ENCODE assay signal across 24 cellular contexts in the genomic region with DNA sequence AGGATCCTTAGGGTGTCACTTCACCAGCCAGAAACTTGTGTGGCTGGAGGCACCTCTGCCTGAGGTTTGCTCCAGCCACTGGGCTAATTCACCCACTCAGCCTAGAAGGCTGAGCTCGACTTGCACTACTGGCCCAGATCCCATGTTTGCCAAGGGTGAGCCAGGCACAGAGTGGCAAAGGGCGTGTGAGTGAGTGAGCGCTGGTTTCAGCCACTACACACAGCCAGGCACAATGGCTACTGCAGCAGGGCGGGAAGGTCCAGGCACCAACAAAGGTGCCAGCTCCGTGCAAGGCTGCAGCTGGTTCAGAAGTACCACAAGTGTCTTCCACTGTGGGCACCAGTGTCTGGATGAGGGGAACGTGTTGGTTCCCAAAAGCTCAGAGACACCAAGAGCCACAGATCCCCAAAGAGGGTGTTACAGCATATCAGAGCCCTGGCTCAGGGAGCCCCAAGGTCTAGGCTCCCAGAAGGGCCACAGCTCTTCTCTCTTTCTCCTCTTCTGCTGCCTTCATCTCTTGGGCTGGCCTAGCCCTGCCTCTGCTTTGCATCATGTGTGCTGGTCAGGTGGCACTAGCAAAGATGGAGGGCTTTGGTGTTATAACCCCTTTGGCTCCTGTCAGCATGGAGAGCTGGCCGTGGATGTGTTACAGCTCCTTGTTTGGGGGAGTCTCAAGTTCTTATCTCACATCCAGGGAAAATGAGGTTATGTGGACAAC.
DNase-seq lines count a peak whose midpoint lies in the region; ATAC-seq, FAIRE-seq and TF ChIP-seq lines count a peak whose summit lies in the region.
"Had no signal": no experiment of that assay in that cellular context is flagged by ENCODE, and none has a peak within 500 bp of the region (broad histone marks: within the 10 kb centered on the region; RNA-seq: fewer than 3 reads in every experiment).

No MANE protein-coding gene starts in this region.

- no peak for TF ChIP-seq CTCF in OCI-LY3 (IDR thresholded peaks at IDR 0.05; ENCODE audit: low read depth, low read length)
- TF ChIP-seq CTCF in chondrocyte (IDR thresholded peaks at IDR 0.05): no peak
- no peak for TF ChIP-seq CTCF in mucosa of descending colon (IDR thresholded peaks at IDR 0.05)
- no peak for TF ChIP-seq CTCF in WTC11 (IDR thresholded peaks at IDR 0.05)

- H3K9ac ChIP-seq in OCI-LY3 (ENCODE audit: low read length): no peak overlapping the region
- H3K9ac ChIP-seq: BLaER1 treated with 17β-estradiol and CSF1 and Interleukin-3, amounts not matched to agents 10 nM and 100 nM; SK-N-SH had no signal

- H3K36me3 ChIP-seq in OCI-LY3 (replicated peaks; ENCODE audit: low read depth, low read length) (no peaks in the 10 kb centered on the region), mucosa of descending colon (ENCODE audit: low read depth) (no peaks in the 10 kb centered on the region)
- H3K36me3 ChIP-seq: BLaER1 treated with 17β-estradiol and CSF1 and Interleukin-3, amounts not matched to agents 10 nM and 100 nM had no signal

- ATAC-seq in mucosa of descending colon (peak; percentile 91), WTC11 (no peak)
- peak; percentile 8 for ATAC-seq in stimulated activated memory B cell treated with anti-CD40 and anti-IgM and Interleukin-4, amounts not matched to agents 10 μg/mL and 1 μg/mL and 100 μg/mL, for 72 hours

- H3K9me3 ChIP-seq in OCI-LY3 (ENCODE audit: insufficient read depth, low read length) (no peaks in the 10 kb centered on the region), mucosa of descending colon (no peaks in the 10 kb centered on the region)
- H3K9me3 ChIP-seq: SK-N-SH had no signal

- peak; percentile 42 for DNase-seq in chondrocyte (ENCODE audit: low spot score)
- peak; percentile 58 to 61 (median 60) for DNase-seq in mucosa of descending colon
- DNase-seq in WTC11 (ENCODE audit: low spot score): no peak
- no peak for DNase-seq in NOMO-1 treated with DMSO at 0.1 percent for 48 hours (lab: John Stamatoyannopoulos, UW; ENCODE audit: unreplicated experiment)
- no peak for DNase-seq in GM12892 (ENCODE audit: insufficient read length)
- DNase-seq in AG08395 (ENCODE audit: low spot score): no peak
- DNase-seq: AML-193; CD4-positive, alpha-beta T cell; NCI-H1105; NCI-H146; NCI-H1930; NCI-H2107; NCI-H446; NCI-H524 treated with DMSO at 0.1 percent for 48 hours; NCI-H774; NK-92 treated with Interleukin-12 subunit alpha and Interleukin-12 subunit beta, amount 100 ng/mL, for 24 hours; SK-N-SH had no signal

- H3K79me2 ChIP-seq in OCI-LY3 (ENCODE audit: low read length): no peaks in the 10 kb centered on the region

- no peaks in the 10 kb centered on the region for H3K27me3 Mint-ChIP-seq in chondrocyte (ENCODE audit: low read depth)
- H3K27me3 Mint-ChIP-seq in stimulated activated memory B cell treated with anti-CD40 and anti-IgM and Interleukin-4, amounts not matched to agents 10 μg/mL and 1 μg/mL and 100 μg/mL, for 72 hours: no peaks in the 10 kb centered on the region
- no peaks in the 10 kb centered on the region for H3K27me3 Mint-ChIP-seq in WTC11 (ENCODE audit: low read depth)
- H3K27me3 Mint-ChIP-seq: CD4-positive, alpha-beta T cell had no signal

- H3K4me3 ChIP-seq in OCI-LY3 (ENCODE audit: low read length) (no peak overlapping the region), mucosa of descending colon (no peak overlapping the region)
- H3K4me3 ChIP-seq: BLaER1 treated with 17β-estradiol and CSF1 and Interleukin-3, amounts not matched to agents 10 nM and 100 nM had no signal

- CTCF ChIA-PET in WTC11 (lab: Charles Lee): no interaction called here

- POLR2A ChIA-PET in WTC11 (lab: Charles Lee): interaction anchor here (0.6 kb wide), 1 partner anchor 258 kb away, joined by 3 read pairs; no protein-coding TSS in a partner anchor

- H4K20me1 ChIP-seq in OCI-LY3 (ENCODE audit: insufficient read depth, low read length): no peaks in the 10 kb centered on the region
- H4K20me1 ChIP-seq: BLaER1 treated with 17β-estradiol and CSF1 and Interleukin-3, amounts not matched to agents 10 nM and 100 nM had no signal

- no peaks in the 10 kb centered on the region for H3K27me3 ChIP-seq in OCI-LY3 (ENCODE audit: low read depth, low read length)
- H3K27me3 ChIP-seq: BLaER1 treated with 17β-estradiol and CSF1 and Interleukin-3, amounts not matched to agents 10 nM and 100 nM had no signal

- H2AFZ ChIP-seq in OCI-LY3 (ENCODE audit: low read depth, low read length): 0 out of 2 replicates have a peak overlapping the region, but pooled peaks have one; percentile 29

- H3K4me3 Mint-ChIP-seq in chondrocyte (ENCODE audit: unreplicated experiment) (no peak overlapping the region), WTC11 (no peak overlapping the region)
- no peak overlapping the region for H3K4me3 Mint-ChIP-seq in stimulated activated memory B cell treated with anti-CD40 and anti-IgM and Interleukin-4, amounts not matched to agents 10 μg/mL and 1 μg/mL and 100 μg/mL, for 72 hours
- H3K4me3 Mint-ChIP-seq: CD4-positive, alpha-beta T cell had no signal

- H3K36me3 Mint-ChIP-seq in chondrocyte (ENCODE audit: low read depth): no peaks in the 10 kb centered on the region
- no peaks in the 10 kb centered on the region for H3K36me3 Mint-ChIP-seq in stimulated activated memory B cell treated with anti-CD40 and anti-IgM and Interleukin-4, amounts not matched to agents 10 μg/mL and 1 μg/mL and 100 μg/mL, for 72 hours
- no peaks in the 10 kb centered on the region for H3K36me3 Mint-ChIP-seq in WTC11

- peaks cover 3% of the 10 kb centered on the region for H3K9me3 Mint-ChIP-seq in chondrocyte (ENCODE audit: low read depth)
- H3K9me3 Mint-ChIP-seq in stimulated activated memory B cell treated with anti-CD40 and anti-IgM and Interleukin-4, amounts not matched to agents 10 μg/mL and 1 μg/mL and 100 μg/mL, for 72 hours: peaks cover 4% of the 10 kb centered on the region
- H3K9me3 Mint-ChIP-seq in WTC11: peaks cover 11% of the 10 kb centered on the region

- no peak for FAIRE-seq in GM12892 (lab: Jason Lieb, UNC)
- FAIRE-seq: D721Med, GM18507, H54, RCC 7860 had no signal

- peaks cover 8% of the 10 kb centered on the region for H3K4me1 ChIP-seq in OCI-LY3 (ENCODE audit: low read length)
- H3K4me1 ChIP-seq in mucosa of descending colon (ENCODE audit: low read depth): no peaks in the 10 kb centered on the region

- H3K4me2 ChIP-seq in OCI-LY3 (ENCODE audit: low read length): no peak overlapping the region
- H3K4me2 ChIP-seq: BLaER1 treated with 17β-estradiol and CSF1 and Interleukin-3, amounts not matched to agents 10 nM and 100 nM; SK-N-SH had no signal

- TF ChIP-seq POLR2A in GM12892 (IDR thresholded peaks at IDR 0.05; ENCODE audit: low read depth, low read length): no peak

- no peak overlapping the region for H3K27ac ChIP-seq in OCI-LY3 (ENCODE audit: low read length)
- H3K27ac ChIP-seq: BLaER1 treated with 17β-estradiol and CSF1 and Interleukin-3, amounts not matched to agents 10 nM and 100 nM had no signal

- H3K4me1 Mint-ChIP-seq in chondrocyte (ENCODE audit: low read depth): no peaks in the 10 kb centered on the region
- no peaks in the 10 kb centered on the region for H3K4me1 Mint-ChIP-seq in stimulated activated memory B cell treated with anti-CD40 and anti-IgM and Interleukin-4, amounts not matched to agents 10 μg/mL and 1 μg/mL and 100 μg/mL, for 72 hours
- peaks cover 22% of the 10 kb centered on the region for H3K4me1 Mint-ChIP-seq in WTC11

- intact Hi-C loops in mucosa of descending colon (cut with DNase I, micrococcal nuclease): no loop called here

- H3K27ac Mint-ChIP-seq in chondrocyte (ENCODE audit: unreplicated experiment) (no peak overlapping the region), WTC11 (no peak overlapping the region)
- H3K27ac Mint-ChIP-seq in stimulated activated memory B cell treated with anti-CD40 and anti-IgM and Interleukin-4, amounts not matched to agents 10 μg/mL and 1 μg/mL and 100 μg/mL, for 72 hours: no peak overlapping the region
- H3K27ac Mint-ChIP-seq: CD4-positive, alpha-beta T cell had no signal

TF ChIP-seq in WTC11, 78 proteins besides CTCF, POLR2A, EP300 and RAD21 (continues in another document):
- no peak for TF ChIP-seq SMAD4 (CRISPR knock-in tag; IDR thresholded peaks at IDR 0.05)
- TF ChIP-seq EMX1 (CRISPR knock-in tag; IDR thresholded peaks at IDR 0.05): no peak
- TF ChIP-seq, protein P1, sequence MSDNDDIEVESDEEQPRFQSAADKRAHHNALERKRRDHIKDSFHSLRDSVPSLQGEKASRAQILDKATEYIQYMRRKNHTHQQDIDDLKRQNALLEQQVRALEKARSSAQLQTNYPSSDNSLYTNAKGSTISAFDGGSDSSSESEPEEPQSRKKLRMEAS (CRISPR knock-in tag; IDR thresholded peaks at IDR 0.05): no peak
- TF ChIP-seq, protein P2, sequence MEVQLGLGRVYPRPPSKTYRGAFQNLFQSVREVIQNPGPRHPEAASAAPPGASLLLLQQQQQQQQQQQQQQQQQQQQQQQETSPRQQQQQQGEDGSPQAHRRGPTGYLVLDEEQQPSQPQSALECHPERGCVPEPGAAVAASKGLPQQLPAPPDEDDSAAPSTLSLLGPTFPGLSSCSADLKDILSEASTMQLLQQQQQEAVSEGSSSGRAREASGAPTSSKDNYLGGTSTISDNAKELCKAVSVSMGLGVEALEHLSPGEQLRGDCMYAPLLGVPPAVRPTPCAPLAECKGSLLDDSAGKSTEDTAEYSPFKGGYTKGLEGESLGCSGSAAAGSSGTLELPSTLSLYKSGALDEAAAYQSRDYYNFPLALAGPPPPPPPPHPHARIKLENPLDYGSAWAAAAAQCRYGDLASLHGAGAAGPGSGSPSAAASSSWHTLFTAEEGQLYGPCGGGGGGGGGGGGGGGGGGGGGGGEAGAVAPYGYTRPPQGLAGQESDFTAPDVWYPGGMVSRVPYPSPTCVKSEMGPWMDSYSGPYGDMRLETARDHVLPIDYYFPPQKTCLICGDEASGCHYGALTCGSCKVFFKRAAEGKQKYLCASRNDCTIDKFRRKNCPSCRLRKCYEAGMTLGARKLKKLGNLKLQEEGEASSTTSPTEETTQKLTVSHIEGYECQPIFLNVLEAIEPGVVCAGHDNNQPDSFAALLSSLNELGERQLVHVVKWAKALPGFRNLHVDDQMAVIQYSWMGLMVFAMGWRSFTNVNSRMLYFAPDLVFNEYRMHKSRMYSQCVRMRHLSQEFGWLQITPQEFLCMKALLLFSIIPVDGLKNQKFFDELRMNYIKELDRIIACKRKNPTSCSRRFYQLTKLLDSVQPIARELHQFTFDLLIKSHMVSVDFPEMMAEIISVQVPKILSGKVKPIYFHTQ (CRISPR knock-in tag; IDR thresholded peaks at IDR 0.05): no peak
- TF ChIP-seq, protein P3, sequence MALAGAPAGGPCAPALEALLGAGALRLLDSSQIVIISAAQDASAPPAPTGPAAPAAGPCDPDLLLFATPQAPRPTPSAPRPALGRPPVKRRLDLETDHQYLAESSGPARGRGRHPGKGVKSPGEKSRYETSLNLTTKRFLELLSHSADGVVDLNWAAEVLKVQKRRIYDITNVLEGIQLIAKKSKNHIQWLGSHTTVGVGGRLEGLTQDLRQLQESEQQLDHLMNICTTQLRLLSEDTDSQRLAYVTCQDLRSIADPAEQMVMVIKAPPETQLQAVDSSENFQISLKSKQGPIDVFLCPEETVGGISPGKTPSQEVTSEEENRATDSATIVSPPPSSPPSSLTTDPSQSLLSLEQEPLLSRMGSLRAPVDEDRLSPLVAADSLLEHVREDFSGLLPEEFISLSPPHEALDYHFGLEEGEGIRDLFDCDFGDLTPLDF (CRISPR knock-in tag; IDR thresholded peaks at IDR 0.05): no peak
- TF ChIP-seq SOX15 (CRISPR knock-in tag; IDR thresholded peaks at IDR 0.05): no peak

Comparison
In these comparisons a context has a peak if more than half of its experiments do, and no peak if none do; other contexts are left out.
1. DNase-seq: peak in chondrocyte (single experiment) and mucosa of descending colon (3 of 3); none in WTC11 (single experiment), NOMO-1 treated with DMSO at 0.1 percent for 48 hours (single experiment), GM12892 (single experiment) and AG08395 (single experiment).